ENCODE assay signal across 36 cellular contexts in the genomic region with DNA sequence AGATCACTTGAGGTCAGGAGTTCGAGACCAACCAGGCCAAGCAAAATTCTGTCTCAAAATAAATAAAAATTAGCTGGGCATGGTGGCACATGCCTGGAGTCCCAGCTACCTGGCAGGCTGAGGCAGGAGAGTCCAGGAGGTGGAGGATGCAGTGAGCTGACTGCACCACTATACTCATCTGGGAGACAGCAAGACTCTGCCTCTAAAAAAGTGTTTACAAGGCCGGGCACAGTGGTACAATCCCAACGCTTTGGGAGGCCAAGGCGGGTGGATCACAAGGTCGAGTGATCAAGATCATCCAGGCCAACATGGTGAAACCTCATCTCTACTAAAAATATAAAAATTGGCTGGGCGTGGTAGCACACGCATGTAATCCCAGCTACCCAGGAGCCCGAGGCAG. TPM values are rescaled to one million over a fixed set of nuclear protein-coding genes. Genes with fewer than 3 reads are reported as not detected.
DNase-seq lines count a peak whose midpoint lies in the region; ATAC-seq, FAIRE-seq and TF ChIP-seq lines count a peak whose summit lies in the region.
"Had no signal": no experiment of that assay in that cellular context is flagged by ENCODE, and none has a peak within 500 bp of the region (broad histone marks: within the 10 kb centered on the region; RNA-seq: fewer than 3 reads in every experiment).

No MANE protein-coding gene starts in this region.

- H3K27ac Mint-ChIP-seq in neural crest cell (ENCODE audit: unreplicated experiment) = no peak overlapping the region
- H3K27ac Mint-ChIP-seq: activated CD4-positive, alpha-beta T cell treated with anti-CD3 and anti-CD28 coated beads for 36 hours; activated T-helper 17 cell treated with anti-CD3 and anti-CD28 coated beads, Interleukin-2, amount 50 U/mL, for 72 hours had no signal

- no peak for TF ChIP-seq CTCF in RWPE1 (conservative IDR thresholded peaks at IDR 0.05; ENCODE audit: low read depth)
- no peak for TF ChIP-seq CTCF in neural crest cell (conservative IDR thresholded peaks at IDR 0.05)

- H3K27me3 Mint-ChIP-seq in activated T-cell treated with anti-CD3 and anti-CD28 coated beads, Interleukin-2, amount 50 U/mL, for 4 hours (ENCODE audit: low read depth) = no peaks in the 10 kb centered on the region
- H3K27me3 Mint-ChIP-seq in neural crest cell (ENCODE audit: low read depth) = peaks cover 8% of the 10 kb centered on the region
- H3K27me3 Mint-ChIP-seq: activated CD4-positive, alpha-beta T cell treated with anti-CD3 and anti-CD28 coated beads for 36 hours; activated naive CD4-positive, alpha-beta T cell treated with anti-CD3 and anti-CD28 coated beads, Interleukin-2, amount 50 U/mL, for 24 hours; activated T-helper 17 cell treated with anti-CD3 and anti-CD28 coated beads, Interleukin-2, amount 50 U/mL, for 72 hours had no signal

- TF ChIP-seq POLR2A in GM12891 (IDR thresholded peaks at IDR 0.05; ENCODE audit: low read depth, low read length) = no peak; the same call in 1 of the 2 replicates

- DNase-seq in activated T-cell treated with anti-CD3 and anti-CD28 coated beads, Interleukin-2, amount 50 U/mL, for 48 hours = peak; percentile 40 to 43
- no peak for DNase-seq in activated T-cell treated with anti-CD3 and anti-CD28 coated beads, Interleukin-2, amount 50 U/mL, for 4 hours
- DNase-seq in GM12891 (ENCODE audit: insufficient read length, low spot score) = no peak
- no peak for DNase-seq in RWPE1 (ENCODE audit: low spot score)
- DNase-seq in neural crest cell (ENCODE audit: low read depth, low spot score) = no peak
- no peak for DNase-seq in NCI-H1436 treated with DMSO at 0.1 percent for 48 hours (lab: John Stamatoyannopoulos, UW)
- DNase-seq in LoVo (ENCODE audit: low spot score) = no peak
- DNase-seq: activated CD4-positive, alpha-beta T cell treated with anti-CD3 and anti-CD28 coated beads for 36 hours; anterior cingulate cortex; DMS153; effector CD4-positive, alpha-beta T cell; GF-D8; left colon; mucosa of descending colon; natural killer cell; NCI-H1694 treated with DMSO at 0.1 percent for 48 hours; NCI-H446 treated with DMSO at 0.1 percent for 48 hours; NCI-H774; occipital lobe; Peyer's patch; SIG-M5; stimulated activated CD4-positive, alpha-beta T cell treated with anti-CD3 and anti-CD28 coated beads, Interleukin-4, amount 100 ng/mL, for 1 hour; SW 1271; T-helper 9 cell had no signal

- POLR2A ChIA-PET in RWPE1 (lab: Yijun Ruan, JAX; ENCODE audit: low non-redundant PET) = no interaction called here

- CTCF ChIA-PET in RWPE1 (lab: Yijun Ruan, JAX) = interaction anchor here (0.7 kb wide), 1 partner anchor 396 kb away, joined by 3 read pairs; no protein-coding TSS in a partner anchor

- no peak for ATAC-seq in activated T-cell treated with anti-CD3 and anti-CD28 coated beads, Interleukin-2, amount 50 U/mL, for 4 hours
- ATAC-seq in HG03432 (IDR thresholded peaks at IDR 0.05; ENCODE audit: unreplicated experiment) = no peak
- ATAC-seq: activated CD4-positive, alpha-beta T cell treated with anti-CD3 and anti-CD28 coated beads for 36 hours; activated T-helper 17 cell treated with anti-CD3 and anti-CD28 coated beads, Interleukin-2, amount 50 U/mL, for 72 hours; left colon; mucosa of descending colon; natural killer cell had no signal

- H3K27ac ChIP-seq in RWPE1 = peak overlapping the region; percentile 87
- H3K27ac ChIP-seq: Peyer's patch had no signal

- peaks cover 29% of the 10 kb centered on the region for H3K36me3 Mint-ChIP-seq in activated T-cell treated with anti-CD3 and anti-CD28 coated beads, Interleukin-2, amount 50 U/mL, for 4 hours (ENCODE audit: insufficient read depth)
- H3K36me3 Mint-ChIP-seq in neural crest cell (ENCODE audit: low read depth) = peaks cover 15% of the 10 kb centered on the region
- H3K36me3 Mint-ChIP-seq: natural killer cell had no signal

- no peak overlapping the region for H3K4me3 Mint-ChIP-seq in activated T-cell treated with anti-CD3 and anti-CD28 coated beads, Interleukin-2, amount 50 U/mL, for 4 hours
- H3K4me3 Mint-ChIP-seq in neural crest cell = peak overlapping the region; percentile 23
- H3K4me3 Mint-ChIP-seq: activated CD4-positive, alpha-beta T cell treated with anti-CD3 and anti-CD28 coated beads for 36 hours; activated naive CD4-positive, alpha-beta T cell treated with anti-CD3 and anti-CD28 coated beads, Interleukin-2, amount 50 U/mL, for 24 hours; activated T-helper 17 cell treated with anti-CD3 and anti-CD28 coated beads, Interleukin-2, amount 50 U/mL, for 72 hours; natural killer cell had no signal

- no peaks in the 10 kb centered on the region for H3K9me3 Mint-ChIP-seq in activated T-cell treated with anti-CD3 and anti-CD28 coated beads, Interleukin-2, amount 50 U/mL, for 4 hours
- H3K9me3 Mint-ChIP-seq in neural crest cell = no peaks in the 10 kb centered on the region
- H3K9me3 Mint-ChIP-seq: activated naive CD4-positive, alpha-beta T cell treated with anti-CD3 and anti-CD28 coated beads, Interleukin-2, amount 50 U/mL, for 24 hours; activated T-helper 17 cell treated with anti-CD3 and anti-CD28 coated beads, Interleukin-2, amount 50 U/mL, for 72 hours; natural killer cell had no signal

- H3K4me1 Mint-ChIP-seq in activated T-cell treated with anti-CD3 and anti-CD28 coated beads, Interleukin-2, amount 50 U/mL, for 4 hours (ENCODE audit: low read depth) = peaks cover 22% of the 10 kb centered on the region
- H3K4me1 Mint-ChIP-seq in neural crest cell = peaks cover 10% of the 10 kb centered on the region

- FAIRE-seq in GM12891 (lab: Jason Lieb, UNC) = no peak
- FAIRE-seq: colon, GM19239, H54 had no signal

TF ChIP-seq in GM12891, 5 proteins besides CTCF, POLR2A, EP300 and RAD21:
- TF ChIP-seq TAF1 (IDR thresholded peaks at IDR 0.05; ENCODE audit: low read depth, low read length) (no peak), POU2F2 (IDR thresholded peaks at IDR 0.05; ENCODE audit: low read depth, low read length) (0 out of 2 replicates have a peak, but pooled peaks have one; percentile 28)

RNA-seq across cellular contexts. Expression of gene DAPK3, which starts 4.2 kb away (rescaled TPM):
- 10 to 100 TPM; 41.6 to 44.3 (median 42.6) TPM for total RNA-seq in activated T-cell treated with anti-CD3 and anti-CD28 coated beads, Interleukin-2, amount 50 U/mL, for 4 hours
- polyA plus RNA-seq in GM12891 (2012; ENCODE audit: low read depth, missing spikeins) = 41.6 TPM
- 61.8 and 63.1 TPM in 2 replicates for total RNA-seq in neural crest cell

RNA-seq across cellular contexts. Expression of gene EEF2, which starts 10.1 kb away (rescaled TPM):
- 1,000 to 10,000 TPM; 3,493 to 4,080 (median 3,609) TPM for total RNA-seq in activated T-cell treated with anti-CD3 and anti-CD28 coated beads, Interleukin-2, amount 50 U/mL, for 4 hours
- 2,933 TPM for polyA plus RNA-seq in GM12891 (2012; ENCODE audit: low read depth, missing spikeins)
- total RNA-seq in neural crest cell = 2,663 and 2,725 TPM in 2 replicates

RNA-seq across cellular contexts. Expression of gene PIAS4, which starts 32.4 kb away (rescaled TPM):
- 10 to 100 TPM; 33.9 to 37.0 (median 35.3) TPM for total RNA-seq in activated T-cell treated with anti-CD3 and anti-CD28 coated beads, Interleukin-2, amount 50 U/mL, for 4 hours
- 14.1 TPM for polyA plus RNA-seq in GM12891 (2012; ENCODE audit: low read depth, missing spikeins)
- 49.6 and 58.8 TPM in 2 replicates for total RNA-seq in neural crest cell

RNA-seq across cellular contexts. Expression of gene NMRK2, which starts 42.3 kb away (rescaled TPM):
- not detected for total RNA-seq in activated T-cell treated with anti-CD3 and anti-CD28 coated beads, Interleukin-2, amount 50 U/mL, for 4 hours
- polyA plus RNA-seq in GM12891 (2012; ENCODE audit: low read depth, missing spikeins) = not detected
- total RNA-seq in neural crest cell = not detected in 2 replicates
- total RNA-seq: activated CD4-positive, alpha-beta T cell treated with anti-CD3 and anti-CD28 coated beads for 36 hours; activated T-helper 17 cell treated with anti-CD3 and anti-CD28 coated beads, Interleukin-2, amount 50 U/mL, for 72 hours; glomerular endothelial cell; left colon; LHCN-M2; lung microvascular endothelial cell; natural killer cell; occipital lobe; Peyer's patch; pulmonary artery endothelial cell had no signal
- polyA plus RNA-seq: AG04450, BJ had no signal

Comparison
In these comparisons a context has a peak if more than half of its experiments do, and no peak if none do; other contexts are left out.
1. DNase-seq: peak in activated T-cell treated with anti-CD3 and anti-CD28 coated beads, Interleukin-2, amount 50 U/mL, for 48 hours (2 of 2); none in activated T-cell treated with anti-CD3 and anti-CD28 coated beads, Interleukin-2, amount 50 U/mL, for 4 hours (single experiment), GM12891 (single experiment), RWPE1 (single experiment), neural crest cell (single experiment), NCI-H1436 treated with DMSO at 0.1 percent for 48 hours (single experiment) and LoVo (single experiment).